12 cellular contexts compared by ENCODE assay signal in genomic region chr18:75214766-75215515, GRCh38. TPM values are rescaled to one million over a fixed set of nuclear protein-coding genes. Genes with fewer than 3 reads are reported as not detected.
DNase-seq lines count a peak whose midpoint lies in the region; ATAC-seq, FAIRE-seq and TF ChIP-seq lines count a peak whose summit lies in the region.
"Had no signal": no experiment of that assay in that cellular context is flagged by ENCODE, and none has a peak within 500 bp of the region (broad histone marks: within the 10 kb centered on the region; RNA-seq: fewer than 3 reads in every experiment).

No MANE protein-coding gene starts in this region.

- intact Hi-C loops in activated CD4-positive, alpha-beta memory T cell treated with anti-CD3 and anti-CD28 coated beads for 36 hours (cut with micrococcal nuclease), result loop anchor here (5.0 kb wide), 2 partner anchors 47 to 1277 kb away; no protein-coding TSS in a partner anchor
- intact Hi-C loops in kidney (cut with DNase I) (no loop called here), stomach (cut with DNase I; ENCODE audit: low total_unique reads) (no loop called here)

- H3K9me3 Mint-ChIP-seq in activated T-cell treated with anti-CD3 and anti-CD28 coated beads, Interleukin-2, amount 50 U/mL, for 72 hours, result no peaks in the 10 kb centered on the region
- no peaks in the 10 kb centered on the region for H3K9me3 Mint-ChIP-seq in activated T-cell treated with anti-CD3 and anti-CD28 coated beads, Interleukin-2, amount 50 U/mL, for 4 hours
- H3K9me3 Mint-ChIP-seq in activated CD4-positive, alpha-beta memory T cell treated with anti-CD3 and anti-CD28 coated beads for 36 hours, result no peaks in the 10 kb centered on the region

- peak overlapping the region; percentile 23 to 51 for H3K27ac ChIP-seq in kidney (ENCODE audit: low read depth in 2 of 2, low read length in 2 of 2)
- H3K27ac ChIP-seq in stomach, result peak overlapping the region; percentile 17 to 87 (median 46)
- H3K27ac ChIP-seq: neutrophil, SJSA1 had no signal

- TF ChIP-seq POLR2A in stomach (IDR thresholded peaks at IDR 0.05), result no peak

- ATAC-seq in activated T-cell treated with anti-CD3 and anti-CD28 coated beads, Interleukin-2, amount 50 U/mL, for 72 hours (replicated peaks in 1 of 2), result no peak
- ATAC-seq in activated T-cell treated with anti-CD3 and anti-CD28 coated beads, Interleukin-2, amount 50 U/mL, for 4 hours, result no peak
- ATAC-seq in GM21381 (IDR thresholded peaks at IDR 0.05; ENCODE audit: unreplicated experiment), result no peak

- no peaks in the 10 kb centered on the region for H3K27me3 Mint-ChIP-seq in activated T-cell treated with anti-CD3 and anti-CD28 coated beads, Interleukin-2, amount 50 U/mL, for 72 hours (ENCODE audit: low read depth)
- no peaks in the 10 kb centered on the region for H3K27me3 Mint-ChIP-seq in activated T-cell treated with anti-CD3 and anti-CD28 coated beads, Interleukin-2, amount 50 U/mL, for 4 hours (ENCODE audit: low read depth)
- H3K27me3 Mint-ChIP-seq in activated CD4-positive, alpha-beta memory T cell treated with anti-CD3 and anti-CD28 coated beads for 36 hours, result no peaks in the 10 kb centered on the region

- peak overlapping the region in 1 of 2 donors; percentile 4 for H3K9ac ChIP-seq in kidney (ENCODE audit: low read length in 2 of 2)

- H3K9me3 ChIP-seq in kidney (ENCODE audit: control insufficient read depth in 1 of 2, low read length in 2 of 2) (no peaks in the 10 kb centered on the region), stomach (no peaks in the 10 kb centered on the region)
- H3K9me3 ChIP-seq: neutrophil, SJSA1 had no signal

- H3K36me3 ChIP-seq in kidney (ENCODE audit: control insufficient read depth in 1 of 2, insufficient read depth in 2 of 2, low read length in 2 of 2) (no peaks in the 10 kb centered on the region), stomach (no peaks in the 10 kb centered on the region)
- H3K36me3 ChIP-seq: neutrophil had no signal

- peaks cover 71% of the 10 kb centered on the region for H3K4me1 Mint-ChIP-seq in activated T-cell treated with anti-CD3 and anti-CD28 coated beads, Interleukin-2, amount 50 U/mL, for 72 hours (ENCODE audit: low read depth)
- peaks cover 76% of the 10 kb centered on the region for H3K4me1 Mint-ChIP-seq in activated T-cell treated with anti-CD3 and anti-CD28 coated beads, Interleukin-2, amount 50 U/mL, for 4 hours (ENCODE audit: low read depth)
- H3K4me1 Mint-ChIP-seq in activated CD4-positive, alpha-beta memory T cell treated with anti-CD3 and anti-CD28 coated beads for 36 hours (ENCODE audit: low read depth), result peaks cover 66% of the 10 kb centered on the region

- peaks cover 3 to 9% of the 10 kb centered on the region in 2 donors for H3K36me3 Mint-ChIP-seq in activated T-cell treated with anti-CD3 and anti-CD28 coated beads, Interleukin-2, amount 50 U/mL, for 72 hours (ENCODE audit: insufficient read depth in 2 of 2)
- no peaks in the 10 kb centered on the region for H3K36me3 Mint-ChIP-seq in activated T-cell treated with anti-CD3 and anti-CD28 coated beads, Interleukin-2, amount 50 U/mL, for 4 hours (ENCODE audit: insufficient read depth)
- H3K36me3 Mint-ChIP-seq in activated CD4-positive, alpha-beta memory T cell treated with anti-CD3 and anti-CD28 coated beads for 36 hours, result peaks cover 8% of the 10 kb centered on the region

- H3K4me1 ChIP-seq in kidney (ENCODE audit: control insufficient read depth in 1 of 2, insufficient read depth in 1 of 2, low read depth in 1 of 2, low read length in 2 of 2) (peaks cover 25 to 56% of the 10 kb centered on the region in 2 donors), stomach (peaks cover 25 to 78% (median 55%) of the 10 kb centered on the region in 4 donors)

- no peak overlapping the region for H3K27ac Mint-ChIP-seq in activated T-cell treated with anti-CD3 and anti-CD28 coated beads, Interleukin-2, amount 50 U/mL, for 72 hours
- peak overlapping the region; percentile 71 for H3K27ac Mint-ChIP-seq in activated CD4-positive, alpha-beta memory T cell treated with anti-CD3 and anti-CD28 coated beads for 36 hours

- TF ChIP-seq EP300 in stomach (IDR thresholded peaks at IDR 0.05), result no peak

- WGBS in stomach, 5 donors, result 67 to 77% (median 73%) methylated on average over 12 of the region's 12 CpGs

- peak overlapping the region; percentile 54 to 74 for H3K4me3 Mint-ChIP-seq in activated T-cell treated with anti-CD3 and anti-CD28 coated beads, Interleukin-2, amount 50 U/mL, for 72 hours
- H3K4me3 Mint-ChIP-seq in activated T-cell treated with anti-CD3 and anti-CD28 coated beads, Interleukin-2, amount 50 U/mL, for 4 hours, result no peak overlapping the region
- H3K4me3 Mint-ChIP-seq in activated CD4-positive, alpha-beta memory T cell treated with anti-CD3 and anti-CD28 coated beads for 36 hours, result no peak overlapping the region

- POLR2A ChIA-PET in activated CD4-positive, alpha-beta memory T cell treated with anti-CD3 and anti-CD28 coated beads for 36 hours (lab: Charles Lee), result no interaction called here

- H3K4me3 ChIP-seq in kidney (ENCODE audit: low read length in 2 of 2) (peak overlapping the region in 1 of 2 donors; percentile 69), stomach (peak overlapping the region in 1 of 4 donors; percentile 97)
- H3K4me3 ChIP-seq: SJSA1 had no signal

- DNase-seq in activated T-cell treated with anti-CD3 and anti-CD28 coated beads, Interleukin-2, amount 50 U/mL, for 72 hours, result no peak
- DNase-seq in activated T-cell treated with anti-CD3 and anti-CD28 coated beads, Interleukin-2, amount 50 U/mL, for 4 hours, result no peak
- DNase-seq in activated CD4-positive, alpha-beta memory T cell treated with anti-CD3 and anti-CD28 coated beads for 36 hours, result no peak
- no peak for DNase-seq in kidney
- no peak for DNase-seq in stomach
- no peak for DNase-seq in activated effector memory CD4-positive, alpha-beta T cell treated with anti-CD3 and anti-CD28 coated beads, Interleukin-2, amount 50 U/mL, for 16 hours
- no peak for DNase-seq in NCI-H446 (lab: John Stamatoyannopoulos, UW)
- DNase-seq: NCI-H1694 treated with DMSO at 0.1 percent for 48 hours had no signal

- no peak for FAIRE-seq in kidney (lab: Jason Lieb, UNC)
- FAIRE-seq: colon had no signal

- no peak for TF ChIP-seq CTCF in kidney (IDR thresholded peaks at IDR 0.05; ENCODE audit: borderline replicate concordance, extremely low read depth, insufficient read depth)
- TF ChIP-seq CTCF in stomach (IDR thresholded peaks at IDR 0.05), result no peak

- no peaks in the 10 kb centered on the region for H3K27me3 ChIP-seq in stomach
- H3K27me3 ChIP-seq: SJSA1 had no signal

- CTCF ChIA-PET in activated CD4-positive, alpha-beta memory T cell treated with anti-CD3 and anti-CD28 coated beads for 36 hours (lab: Charles Lee), result no interaction called here

RNA-seq across cellular contexts. Expression of gene TSHZ1, which starts 4.3 kb away (rescaled TPM):
- total RNA-seq in activated T-cell treated with anti-CD3 and anti-CD28 coated beads, Interleukin-2, amount 50 U/mL, for 72 hours, result 10 to 100 TPM; 18.1 to 19.2 TPM
- total RNA-seq in activated T-cell treated with anti-CD3 and anti-CD28 coated beads, Interleukin-2, amount 50 U/mL, for 4 hours, result 10 to 100 TPM; 10.8 to 13.6 (median 12.5) TPM
- total RNA-seq in activated CD4-positive, alpha-beta memory T cell treated with anti-CD3 and anti-CD28 coated beads for 36 hours, result 10 to 100 TPM; 12.7 to 13.9 TPM
- 31.3 TPM for total RNA-seq in kidney
- 7.0 TPM for polyA plus RNA-seq in kidney (ENCODE audit: insufficient read depth, low read depth, low replicate concordance)
- total RNA-seq in stomach, result 10 to 100 TPM in 3 of 5 donors, 1 to 10 TPM in 2; 7.0 to 21.0 (median 14.8) TPM
- polyA plus RNA-seq in stomach, result 1 to 10 TPM; 4.2 to 7.0 (median 5.0) TPM

RNA-seq across cellular contexts. Expression of gene PTGR3, which starts 6.0 kb away (rescaled TPM):
- total RNA-seq in activated T-cell treated with anti-CD3 and anti-CD28 coated beads, Interleukin-2, amount 50 U/mL, for 72 hours, result 10 to 100 TPM; 40.4 to 41.8 TPM
- total RNA-seq in activated T-cell treated with anti-CD3 and anti-CD28 coated beads, Interleukin-2, amount 50 U/mL, for 4 hours, result 10 to 100 TPM in 1 of 3 donors, 1 to 10 TPM in 2; 8.9 to 12.8 (median 9.2) TPM
- total RNA-seq in activated CD4-positive, alpha-beta memory T cell treated with anti-CD3 and anti-CD28 coated beads for 36 hours, result 10 to 100 TPM; 29.6 to 30.2 TPM
- total RNA-seq in kidney, result 36.8 TPM
- 21.1 TPM for polyA plus RNA-seq in kidney (ENCODE audit: insufficient read depth, low read depth, low replicate concordance)
- 10 to 100 TPM; 10.4 to 45.5 (median 19.3) TPM for total RNA-seq in stomach
- 10 to 100 TPM in 2 of 3 donors, 1 to 10 TPM in 1; 9.9 to 13.8 (median 10.6) TPM for polyA plus RNA-seq in stomach

Comparison
In these comparisons a context has a peak if more than half of its experiments do, and no peak if none do; other contexts are left out.
1. H3K4me3 Mint-ChIP-seq: peak in activated T-cell treated with anti-CD3 and anti-CD28 coated beads, Interleukin-2, amount 50 U/mL, for 72 hours (2 of 2); none in activated T-cell treated with anti-CD3 and anti-CD28 coated beads, Interleukin-2, amount 50 U/mL, for 4 hours (single experiment) and activated CD4-positive, alpha-beta memory T cell treated with anti-CD3 and anti-CD28 coated beads for 36 hours (single experiment).